In the genomic region with DNA sequence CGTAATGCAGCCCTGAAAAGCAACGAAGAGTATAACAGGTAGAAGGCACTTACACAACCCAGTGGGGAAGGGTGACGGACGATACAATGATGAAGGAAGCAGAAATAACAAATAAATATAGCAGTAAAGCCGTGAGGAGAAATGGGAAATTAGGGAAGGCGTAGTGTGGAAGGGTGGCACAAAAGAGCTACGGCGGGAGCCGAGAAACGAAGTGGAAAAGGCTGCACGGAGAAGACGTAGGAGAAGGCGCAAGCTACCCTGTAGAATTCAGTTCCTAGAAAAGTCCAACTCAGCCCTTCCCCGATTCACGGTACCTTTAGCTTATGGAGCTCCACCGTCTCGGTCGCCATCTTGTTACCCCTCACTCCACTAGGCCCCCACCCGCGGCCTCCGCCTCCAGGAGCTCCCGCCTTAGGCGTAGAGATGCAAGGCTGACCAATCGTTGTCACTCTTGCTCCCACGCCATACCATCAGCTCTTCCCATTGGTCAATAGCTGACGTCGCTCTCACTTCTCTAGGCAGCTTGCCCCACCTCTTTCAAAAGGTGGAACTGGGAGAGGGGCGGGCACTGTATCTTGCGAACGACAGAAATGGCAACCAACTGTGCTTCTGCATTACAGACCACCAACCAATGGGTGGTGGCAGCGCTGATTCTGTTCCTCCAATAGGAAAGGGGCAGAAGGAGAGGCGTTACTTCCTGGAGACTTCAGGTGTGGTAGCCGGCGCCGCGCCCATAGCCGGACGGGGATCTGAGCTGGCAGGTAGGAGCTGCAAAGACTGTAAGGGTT, we compare ENCODE assay signal across 2 cellular contexts.
A peak's percentile ranks its signal among the peaks of the same experiment; 100 is the strongest.
TF ChIP-seq lines count a peak whose summit lies in the region.

A gene with protein sequence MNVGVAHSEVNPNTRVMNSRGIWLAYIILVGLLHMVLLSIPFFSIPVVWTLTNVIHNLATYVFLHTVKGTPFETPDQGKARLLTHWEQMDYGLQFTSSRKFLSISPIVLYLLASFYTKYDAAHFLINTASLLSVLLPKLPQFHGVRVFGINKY (plus strand): TSS at position 690 of the 788 bp plus-strand sequence. CDS start 959 bp downstream, outside the sequence.
A gene with protein sequence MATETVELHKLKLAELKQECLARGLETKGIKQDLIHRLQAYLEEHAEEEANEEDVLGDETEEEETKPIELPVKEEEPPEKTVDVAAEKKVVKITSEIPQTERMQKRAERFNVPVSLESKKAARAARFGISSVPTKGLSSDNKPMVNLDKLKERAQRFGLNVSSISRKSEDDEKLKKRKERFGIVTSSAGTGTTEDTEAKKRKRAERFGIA (minus strand): TSS at position 373 of the 788 bp plus-strand sequence. CDS start 23 bp downstream, at position 350.

TF ChIP-seq in HCT116, 20 proteins besides CTCF, POLR2A, EP300 and RAD21 (continued from another document):
- TF ChIP-seq JUND (IDR thresholded peaks at IDR 0.05) (no peak), ELF1 (IDR thresholded peaks at IDR 0.05; ENCODE audit: borderline replicate concordance, low read depth) (no peak; the same call in 1 of the 2 replicates), CEBPB (IDR thresholded peaks at IDR 0.05; ENCODE audit: low read depth) (peak; percentile 26; the same call in 1 of the 2 replicates), SRF (IDR thresholded peaks at IDR 0.05; ENCODE audit: low read depth) (0 out of 2 replicates have a peak, but pooled peaks have one; percentile 6), POLR2AphosphoS5 (IDR thresholded peaks at IDR 0.05; ENCODE audit: low read depth, low read length) (peak; percentile 78), CBX3 (IDR thresholded peaks at IDR 0.05; ENCODE audit: low read depth) (no peak), YY1 (IDR thresholded peaks at IDR 0.05; ENCODE audit: extremely low read depth, insufficient replicate concordance, low read depth, low read length) (peak; percentile 95), ZNF274 (IDR thresholded peaks at IDR 0.05; ENCODE audit: low read depth, low read length) (no peak), SIN3A (IDR thresholded peaks at IDR 0.05; ENCODE audit: low read depth) (peak; percentile 90), EZH2phosphoT487 (IDR thresholded peaks at IDR 0.05; ENCODE audit: borderline replicate concordance) (no peak), EZH2 (IDR thresholded peaks at IDR 0.05) (no peak), EGR1 (IDR thresholded peaks at IDR 0.05; ENCODE audit: low read depth) (no peak)
- TF ChIP-seq, protein P1, sequence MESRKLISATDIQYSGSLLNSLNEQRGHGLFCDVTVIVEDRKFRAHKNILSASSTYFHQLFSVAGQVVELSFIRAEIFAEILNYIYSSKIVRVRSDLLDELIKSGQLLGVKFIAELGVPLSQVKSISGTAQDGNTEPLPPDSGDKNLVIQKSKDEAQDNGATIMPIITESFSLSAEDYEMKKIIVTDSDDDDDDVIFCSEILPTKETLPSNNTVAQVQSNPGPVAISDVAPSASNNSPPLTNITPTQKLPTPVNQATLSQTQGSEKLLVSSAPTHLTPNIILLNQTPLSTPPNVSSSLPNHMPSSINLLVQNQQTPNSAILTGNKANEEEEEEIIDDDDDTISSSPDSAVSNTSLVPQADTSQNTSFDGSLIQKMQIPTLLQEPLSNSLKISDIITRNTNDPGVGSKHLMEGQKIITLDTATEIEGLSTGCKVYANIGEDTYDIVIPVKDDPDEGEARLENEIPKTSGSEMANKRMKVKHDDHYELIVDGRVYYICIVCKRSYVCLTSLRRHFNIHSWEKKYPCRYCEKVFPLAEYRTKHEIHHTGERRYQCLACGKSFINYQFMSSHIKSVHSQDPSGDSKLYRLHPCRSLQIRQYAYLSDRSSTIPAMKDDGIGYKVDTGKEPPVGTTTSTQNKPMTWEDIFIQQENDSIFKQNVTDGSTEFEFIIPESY (IDR thresholded peaks at IDR 0.05; ENCODE audit: extremely low read depth, insufficient replicate concordance, low read length), result no peak
- TF ChIP-seq, protein P2, sequence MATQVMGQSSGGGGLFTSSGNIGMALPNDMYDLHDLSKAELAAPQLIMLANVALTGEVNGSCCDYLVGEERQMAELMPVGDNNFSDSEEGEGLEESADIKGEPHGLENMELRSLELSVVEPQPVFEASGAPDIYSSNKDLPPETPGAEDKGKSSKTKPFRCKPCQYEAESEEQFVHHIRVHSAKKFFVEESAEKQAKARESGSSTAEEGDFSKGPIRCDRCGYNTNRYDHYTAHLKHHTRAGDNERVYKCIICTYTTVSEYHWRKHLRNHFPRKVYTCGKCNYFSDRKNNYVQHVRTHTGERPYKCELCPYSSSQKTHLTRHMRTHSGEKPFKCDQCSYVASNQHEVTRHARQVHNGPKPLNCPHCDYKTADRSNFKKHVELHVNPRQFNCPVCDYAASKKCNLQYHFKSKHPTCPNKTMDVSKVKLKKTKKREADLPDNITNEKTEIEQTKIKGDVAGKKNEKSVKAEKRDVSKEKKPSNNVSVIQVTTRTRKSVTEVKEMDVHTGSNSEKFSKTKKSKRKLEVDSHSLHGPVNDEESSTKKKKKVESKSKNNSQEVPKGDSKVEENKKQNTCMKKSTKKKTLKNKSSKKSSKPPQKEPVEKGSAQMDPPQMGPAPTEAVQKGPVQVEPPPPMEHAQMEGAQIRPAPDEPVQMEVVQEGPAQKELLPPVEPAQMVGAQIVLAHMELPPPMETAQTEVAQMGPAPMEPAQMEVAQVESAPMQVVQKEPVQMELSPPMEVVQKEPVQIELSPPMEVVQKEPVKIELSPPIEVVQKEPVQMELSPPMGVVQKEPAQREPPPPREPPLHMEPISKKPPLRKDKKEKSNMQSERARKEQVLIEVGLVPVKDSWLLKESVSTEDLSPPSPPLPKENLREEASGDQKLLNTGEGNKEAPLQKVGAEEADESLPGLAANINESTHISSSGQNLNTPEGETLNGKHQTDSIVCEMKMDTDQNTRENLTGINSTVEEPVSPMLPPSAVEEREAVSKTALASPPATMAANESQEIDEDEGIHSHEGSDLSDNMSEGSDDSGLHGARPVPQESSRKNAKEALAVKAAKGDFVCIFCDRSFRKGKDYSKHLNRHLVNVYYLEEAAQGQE (IDR thresholded peaks at IDR 0.05; ENCODE audit: low read depth), result no peak
- TF ChIP-seq, protein P3, sequence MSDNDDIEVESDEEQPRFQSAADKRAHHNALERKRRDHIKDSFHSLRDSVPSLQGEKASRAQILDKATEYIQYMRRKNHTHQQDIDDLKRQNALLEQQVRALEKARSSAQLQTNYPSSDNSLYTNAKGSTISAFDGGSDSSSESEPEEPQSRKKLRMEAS (IDR thresholded peaks at IDR 0.05), result peak; percentile 61

TF ChIP-seq in neural cell, 6 proteins besides CTCF, POLR2A, EP300 and RAD21 (continued from another document):
- TF ChIP-seq, protein P2 (IDR thresholded peaks at IDR 0.05; ENCODE audit: borderline replicate concordance), result peak; percentile 64
- TF ChIP-seq EZH2 (IDR thresholded peaks at IDR 0.05; ENCODE audit: borderline replicate concordance, insufficient read depth, low read length, poor library complexity, severe bottlenecking) (no peak), MXI1 (conservative IDR thresholded peaks at IDR 0.05; ENCODE audit: poor library complexity, severe bottlenecking) (peak; percentile 86)
TF ChIP-seq in neural cell: peak in this region for 4.
